ENCODE assay signal across 18 cellular contexts in the genomic region with DNA sequence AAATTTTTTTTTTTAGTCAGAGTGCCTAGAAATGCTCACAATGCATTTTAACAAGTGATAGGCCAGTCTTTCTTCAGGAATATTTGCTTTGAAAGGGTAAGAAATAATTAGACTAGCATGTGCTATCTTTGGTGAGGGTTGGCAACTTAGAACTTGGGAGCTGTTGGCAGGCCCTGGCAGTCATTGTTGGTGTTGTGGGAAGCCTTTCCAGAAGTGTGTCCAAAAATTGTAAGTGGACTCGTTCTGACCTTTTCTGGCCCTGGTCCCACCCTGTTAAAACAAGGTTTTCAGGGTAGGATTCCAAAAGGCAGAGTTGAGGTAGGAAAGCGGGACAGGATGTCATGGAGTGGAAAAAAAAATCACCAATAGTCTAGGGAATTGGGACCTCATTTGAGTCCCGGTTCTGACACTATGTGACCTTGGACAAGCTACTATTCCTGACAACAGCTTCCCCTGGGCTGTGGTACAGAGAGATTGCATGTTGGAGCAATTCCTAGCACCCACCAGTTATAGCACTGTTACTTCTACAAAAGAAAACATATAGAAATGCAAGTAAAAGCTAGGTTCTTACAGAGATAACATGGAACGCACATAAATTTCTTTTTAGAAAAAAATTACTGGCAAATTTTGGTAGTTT.
"Had no signal": no experiment of that assay in that cellular context is flagged by ENCODE, and none has a peak within 500 bp of the region (broad histone marks: within the 10 kb centered on the region; RNA-seq: fewer than 3 reads in every experiment).

No MANE protein-coding gene starts in this region.

- H3K36me3 ChIP-seq: left lung, neural progenitor cell, upper lobe of right lung had no signal

- H3K27me3 ChIP-seq: left lung, neural progenitor cell, upper lobe of right lung had no signal

- H3K4me1 ChIP-seq: left lung, upper lobe of right lung had no signal

- DNase-seq: activated CD4-positive, alpha-beta T cell treated with anti-CD3 and anti-CD28 coated beads, Interleukin-2, amount 50 U/mL, for 1 hour; activated CD8-positive, alpha-beta memory T cell treated with anti-CD3 and anti-CD28 coated beads, Interleukin-2, amount 50 U/mL, for 48 hours; activated effector memory CD4-positive, alpha-beta T cell treated with anti-CD3 and anti-CD28 coated beads, Interleukin-2, amount 50 U/mL, for 16 hours; activated naive CD4-positive, alpha-beta T cell treated with anti-CD3 and anti-CD28 coated beads, Interleukin-2, amount 50 U/mL, for 16 hours; activated T-cell treated with anti-CD3 and anti-CD28 coated beads, Interleukin-2, amount 50 U/mL, for 72 hours; effector memory CD8-positive, alpha-beta T cell; foreskin fibroblast; left lung; stimulated activated CD4-positive, alpha-beta T cell treated with anti-CD3 and anti-CD28 coated beads, Interleukin-12 subunit alpha, Interleukin-12 subunit beta, amount 100 ng/mL, for 4 hours; stimulated activated CD4-positive, alpha-beta T cell treated with anti-CD3 and anti-CD28 coated beads, Interleukin-1b, Interleukin-23, amount 100 ng/mL, for 48 hours; stimulated activated CD8-positive, alpha-beta memory T cell treated with anti-CD3 and anti-CD28 coated beads, Interleukin-4, amount 100 ng/mL, for 48 hours; stimulated activated naive CD4-positive, alpha-beta T cell; T-helper 1 cell; T-helper 9 cell; upper lobe of right lung had no signal

- H3K4me3 ChIP-seq: left lung, neural progenitor cell, upper lobe of right lung had no signal

- H3K9me3 ChIP-seq: upper lobe of right lung had no signal

- H3K4me3 Mint-ChIP-seq: activated T-cell treated with anti-CD3 and anti-CD28 coated beads, Interleukin-2, amount 50 U/mL, for 72 hours; effector memory CD8-positive, alpha-beta T cell; neural progenitor cell had no signal

- H3K9me3 Mint-ChIP-seq: effector memory CD8-positive, alpha-beta T cell had no signal

- H3K27ac Mint-ChIP-seq: activated T-cell treated with anti-CD3 and anti-CD28 coated beads, Interleukin-2, amount 50 U/mL, for 72 hours had no signal

- H3K27me3 Mint-ChIP-seq: effector memory CD8-positive, alpha-beta T cell had no signal

- ATAC-seq: activated T-cell treated with anti-CD3 and anti-CD28 coated beads, Interleukin-2, amount 50 U/mL, for 72 hours; left lung; upper lobe of right lung had no signal

- H3K36me3 Mint-ChIP-seq: neural progenitor cell had no signal

- FAIRE-seq: astrocyte, keratinocyte had no signal

- H3K4me2 ChIP-seq: neural progenitor cell had no signal

- H3K9ac ChIP-seq: neural progenitor cell had no signal

- H3K27ac ChIP-seq: left lung, neural progenitor cell, upper lobe of right lung had no signal
